In the genomic region with DNA sequence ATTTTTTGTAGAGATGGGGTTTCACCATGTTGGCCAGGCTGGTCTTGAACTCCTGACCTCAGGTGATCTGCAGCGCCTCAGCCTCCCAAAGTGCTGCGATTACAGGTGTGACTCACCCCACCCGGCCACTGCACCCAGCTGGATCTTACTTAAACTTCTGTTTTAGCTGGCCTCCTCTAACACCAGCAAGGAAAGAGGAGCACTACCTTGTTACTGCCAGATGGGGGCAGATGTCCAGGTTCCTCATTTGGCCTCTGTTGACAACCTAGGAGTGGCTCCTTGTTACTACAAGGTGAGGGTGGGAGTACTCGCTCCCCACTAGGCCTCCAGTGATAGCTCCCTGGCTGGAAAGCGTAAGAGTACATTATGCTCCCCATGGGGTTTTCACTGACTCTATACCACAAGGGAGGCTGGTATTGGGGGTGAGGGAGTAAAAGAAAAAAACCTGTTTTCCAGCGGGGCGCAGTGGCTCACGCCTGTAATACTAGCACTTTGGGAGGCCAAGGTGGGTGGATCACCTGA, we compare ENCODE assay signal across 8 cellular contexts.
DNase-seq lines count a peak whose midpoint lies in the region; ATAC-seq and TF ChIP-seq lines count a peak whose summit lies in the region.

No MANE protein-coding gene starts in this region.

- H3K4me3 ChIP-seq in KMS-11 (IDR thresholded peaks at IDR 0.05; ENCODE audit: insufficient read depth, low read depth, low read length): no peak overlapping the region
- no peak overlapping the region for H3K4me3 ChIP-seq in astrocyte of the cerebellum (ENCODE audit: low read depth, low read length)

- H2AFZ ChIP-seq in KMS-11 (ENCODE audit: low read depth): peak overlapping the region; percentile 6; the same call in 1 of the 2 replicates

- peaks cover 23% of the 10 kb centered on the region for H3K4me1 ChIP-seq in KMS-11 (ENCODE audit: low read depth, poor library complexity, severe bottlenecking)

- peak overlapping the region; percentile 28; the same call in 1 of the 2 replicates for H3K27ac ChIP-seq in KMS-11

- H3K27ac Mint-ChIP-seq in stimulated activated effector memory CD8-positive, alpha-beta T cell treated with anti-CD3 and anti-CD28 coated beads, Interleukin-12 subunit alpha, Interleukin-12 subunit beta, amount 100 ng/mL, for 72 hours: peak overlapping the region; percentile 88

- no peaks in the 10 kb centered on the region for H3K79me2 ChIP-seq in KMS-11 (ENCODE audit: insufficient read depth, low read depth)

- ATAC-seq in GM21576 (IDR thresholded peaks at IDR 0.05; ENCODE audit: unreplicated experiment): peak; percentile 86
- peak; percentile 96 for ATAC-seq in SK-N-SH treated with all-trans-retinoic acid at 6 μM for 48 hours
- peak; percentile 92 for ATAC-seq in stimulated activated effector memory CD8-positive, alpha-beta T cell treated with anti-CD3 and anti-CD28 coated beads, Interleukin-12 subunit alpha, Interleukin-12 subunit beta, amount 100 ng/mL, for 72 hours

- no peak overlapping the region for H3K9ac ChIP-seq in KMS-11

- H3K4me1 Mint-ChIP-seq in stimulated activated effector memory CD8-positive, alpha-beta T cell treated with anti-CD3 and anti-CD28 coated beads, Interleukin-12 subunit alpha, Interleukin-12 subunit beta, amount 100 ng/mL, for 72 hours: peaks cover 31% of the 10 kb centered on the region

- H3K9me3 Mint-ChIP-seq in stimulated activated effector memory CD8-positive, alpha-beta T cell treated with anti-CD3 and anti-CD28 coated beads, Interleukin-12 subunit alpha, Interleukin-12 subunit beta, amount 100 ng/mL, for 72 hours: no peaks in the 10 kb centered on the region

- in situ Hi-C loops in astrocyte of the cerebellum (cut with HindIII; ENCODE audit: low sequenced_read_pairs): no loop called here

- H3K36me3 ChIP-seq in KMS-11 (ENCODE audit: insufficient read depth): no peaks in the 10 kb centered on the region

- TF ChIP-seq CTCF in KMS-11 (conservative IDR thresholded peaks at IDR 0.05; ENCODE audit: low read depth, low read length) (peak; percentile 66; the same call in 1 of the 2 replicates), astrocyte of the cerebellum (IDR thresholded peaks at IDR 0.05; ENCODE audit: low read depth, low read length, missing control alignments) (peak; percentile 66)

- H3K4me2 ChIP-seq in KMS-11: peak overlapping the region; percentile 13; the same call in 1 of the 2 replicates

- H4K20me1 ChIP-seq in KMS-11 (ENCODE audit: insufficient read depth): no peaks in the 10 kb centered on the region

- peak overlapping the region; percentile 28 for H3K4me3 Mint-ChIP-seq in stimulated activated effector memory CD8-positive, alpha-beta T cell treated with anti-CD3 and anti-CD28 coated beads, Interleukin-12 subunit alpha, Interleukin-12 subunit beta, amount 100 ng/mL, for 72 hours

- no peaks in the 10 kb centered on the region for H3K27me3 ChIP-seq in KMS-11 (ENCODE audit: insufficient read depth, low read depth)

- peak; percentile 64 for DNase-seq in GDM1 (lab: John Stamatoyannopoulos, UW)
- DNase-seq in astrocyte of the cerebellum (ENCODE audit: low read depth): no peak
- DNase-seq in iris pigment epithelial cell (ENCODE audit: low read depth): peak; percentile 68
- peak in 1 of 2 donors; percentile 75 for DNase-seq in stimulated activated effector memory CD8-positive, alpha-beta T cell treated with anti-CD3 and anti-CD28 coated beads, Interleukin-12 subunit alpha, Interleukin-12 subunit beta, amount 100 ng/mL, for 72 hours (ENCODE audit: low spot score in 2 of 2)
- no peak for DNase-seq in globus pallidus (ENCODE audit: low spot score)

- H3K36me3 Mint-ChIP-seq in stimulated activated effector memory CD8-positive, alpha-beta T cell treated with anti-CD3 and anti-CD28 coated beads, Interleukin-12 subunit alpha, Interleukin-12 subunit beta, amount 100 ng/mL, for 72 hours: no peaks in the 10 kb centered on the region

TF ChIP-seq in SK-N-SH treated with all-trans-retinoic acid at 6 μM for 48 hours, 23 proteins besides CTCF, POLR2A, EP300 and RAD21:
- TF ChIP-seq, protein P1, sequence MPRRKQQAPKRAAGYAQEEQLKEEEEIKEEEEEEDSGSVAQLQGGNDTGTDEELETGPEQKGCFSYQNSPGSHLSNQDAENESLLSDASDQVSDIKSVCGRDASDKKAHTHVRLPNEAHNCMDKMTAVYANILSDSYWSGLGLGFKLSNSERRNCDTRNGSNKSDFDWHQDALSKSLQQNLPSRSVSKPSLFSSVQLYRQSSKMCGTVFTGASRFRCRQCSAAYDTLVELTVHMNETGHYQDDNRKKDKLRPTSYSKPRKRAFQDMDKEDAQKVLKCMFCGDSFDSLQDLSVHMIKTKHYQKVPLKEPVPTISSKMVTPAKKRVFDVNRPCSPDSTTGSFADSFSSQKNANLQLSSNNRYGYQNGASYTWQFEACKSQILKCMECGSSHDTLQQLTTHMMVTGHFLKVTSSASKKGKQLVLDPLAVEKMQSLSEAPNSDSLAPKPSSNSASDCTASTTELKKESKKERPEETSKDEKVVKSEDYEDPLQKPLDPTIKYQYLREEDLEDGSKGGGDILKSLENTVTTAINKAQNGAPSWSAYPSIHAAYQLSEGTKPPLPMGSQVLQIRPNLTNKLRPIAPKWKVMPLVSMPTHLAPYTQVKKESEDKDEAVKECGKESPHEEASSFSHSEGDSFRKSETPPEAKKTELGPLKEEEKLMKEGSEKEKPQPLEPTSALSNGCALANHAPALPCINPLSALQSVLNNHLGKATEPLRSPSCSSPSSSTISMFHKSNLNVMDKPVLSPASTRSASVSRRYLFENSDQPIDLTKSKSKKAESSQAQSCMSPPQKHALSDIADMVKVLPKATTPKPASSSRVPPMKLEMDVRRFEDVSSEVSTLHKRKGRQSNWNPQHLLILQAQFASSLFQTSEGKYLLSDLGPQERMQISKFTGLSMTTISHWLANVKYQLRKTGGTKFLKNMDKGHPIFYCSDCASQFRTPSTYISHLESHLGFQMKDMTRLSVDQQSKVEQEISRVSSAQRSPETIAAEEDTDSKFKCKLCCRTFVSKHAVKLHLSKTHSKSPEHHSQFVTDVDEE (CRISPR knock-in tag; IDR thresholded peaks at IDR 0.05): no peak
- TF ChIP-seq ZFP3 (CRISPR knock-in tag; IDR thresholded peaks at IDR 0.05): peak; percentile 92

Comparison
In these comparisons a context has a peak if more than half of its experiments do, and no peak if none do; other contexts are left out.
1. DNase-seq: peak in GDM1 (single experiment) and iris pigment epithelial cell (single experiment); none in astrocyte of the cerebellum (single experiment) and globus pallidus (single experiment).
2. Peak in every context shown above with its lines, with median percentiles within 50 percentile points of each other: ATAC-seq.